Comparison of ENCODE assay signal across 12 cellular contexts in the genomic region with DNA sequence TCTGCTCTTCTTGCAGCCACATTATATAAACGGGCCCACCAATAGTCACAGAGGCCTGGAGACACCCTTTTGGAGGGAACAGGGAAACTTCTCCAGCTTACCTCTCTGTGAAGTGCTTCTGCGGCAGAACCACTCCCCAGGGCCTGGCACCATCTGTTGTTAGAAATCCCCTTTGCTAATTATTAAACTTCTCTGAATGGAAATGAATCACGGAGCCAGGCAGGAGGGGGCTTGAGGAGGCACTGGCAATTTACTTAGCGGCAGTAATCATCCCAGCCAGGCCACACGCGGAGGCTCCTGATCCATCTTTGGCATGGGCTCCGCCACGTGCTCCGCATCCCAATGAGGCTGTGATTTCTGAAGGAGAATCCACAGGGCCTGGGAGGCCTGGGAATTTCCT.
"Had no signal": no experiment of that assay in that cellular context is flagged by ENCODE, and none has a peak within 500 bp of the region (broad histone marks: within the 10 kb centered on the region; RNA-seq: fewer than 3 reads in every experiment).

No MANE protein-coding gene starts in this region.

- H3K27ac Mint-ChIP-seq: mesothelial cell of epicardium had no signal

- H3K36me3 Mint-ChIP-seq: mesothelial cell of epicardium had no signal

- ATAC-seq: activated CD4-positive, CD25-positive, alpha-beta regulatory T cell treated with anti-CD3 and anti-CD28 coated beads, Interleukin-2, amount 50 U/mL, for 24 hours; body of pancreas; lower lobe of right lung had no signal

- H3K9me3 Mint-ChIP-seq: mesothelial cell of epicardium had no signal

- DNase-seq: activated CD4-positive, alpha-beta T cell treated with anti-CD3 and anti-CD28 coated beads, Interleukin-2, amount 50 U/mL, for 4 hours; activated naive CD4-positive, alpha-beta T cell treated with anti-CD3 and anti-CD28 coated beads, Interleukin-2, amount 50 U/mL, for 16 hours; activated T-cell treated with anti-CD3 and anti-CD28 coated beads, Interleukin-2, amount 50 U/mL, for 1 hour; amniotic stem cell; body of pancreas; dermis blood vessel endothelial cell; erythroblast; lower lobe of right lung; retina; stomach had no signal

- H3K4me1 Mint-ChIP-seq: mesothelial cell of epicardium had no signal

- H3K4me3 Mint-ChIP-seq: mesothelial cell of epicardium had no signal
